In the genomic region with DNA sequence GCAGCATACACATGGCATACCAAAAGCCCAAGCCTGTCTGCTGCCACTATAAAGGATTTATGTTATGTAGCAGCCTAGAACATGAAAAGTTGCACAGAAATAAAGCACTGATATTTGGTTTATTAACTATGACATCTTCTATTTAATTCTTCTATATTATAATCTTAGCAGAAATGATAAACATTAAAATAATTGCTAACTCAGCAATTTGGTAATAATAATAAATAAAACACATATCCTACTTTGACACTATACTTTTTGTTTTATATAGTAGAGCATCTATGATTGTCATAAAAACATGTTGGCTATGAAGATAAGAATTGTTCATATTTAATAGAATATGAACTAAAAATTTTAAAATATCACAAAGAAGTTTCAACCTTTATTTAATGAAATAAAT, we compare ENCODE assay signal across 24 cellular contexts.
"Had no signal": no experiment of that assay in that cellular context is flagged by ENCODE, and none has a peak within 500 bp of the region (broad histone marks: within the 10 kb centered on the region; RNA-seq: fewer than 3 reads in every experiment).

No MANE protein-coding gene starts in this region.

- H3K27ac ChIP-seq: hepatocyte, lower lobe of right lung, parathyroid adenoma, right atrium auricular region, skin epidermis, spleen, suprapubic skin, thoracic aorta, tibial artery, upper lobe of right lung had no signal

- ATAC-seq: left cardiac atrium; left lobe of liver; lower lobe of right lung; naive thymus-derived CD8-positive, alpha-beta T cell; sciatic nerve; stimulated activated effector memory CD8-positive, alpha-beta T cell treated with anti-CD3 and anti-CD28 coated beads, Interleukin-12 subunit alpha, Interleukin-12 subunit beta, amount 100 ng/mL, for 72 hours; upper lobe of right lung had no signal

- H3K4me1 ChIP-seq: lower lobe of right lung, parathyroid adenoma, right atrium auricular region, spleen, suprapubic skin, tibial artery, upper lobe of right lung had no signal

- DNase-seq: islet precursor cell; kidney glomerular epithelial cell; left cardiac atrium; lower lobe of right lung; mammary epithelial cell; mesenchymal stem cell; naive thymus-derived CD8-positive, alpha-beta T cell; nucleus accumbens; spleen; stimulated activated CD4-positive, alpha-beta T cell treated with anti-CD3 and anti-CD28 coated beads, Interleukin-4, amount 100 ng/mL, for 24 hours; stimulated activated naive CD4-positive, alpha-beta T cell; tibial artery; trophoblast cell; upper lobe of right lung had no signal

- H3K4me2 ChIP-seq: hepatocyte had no signal

- FAIRE-seq: urothelium cell line had no signal

- H3K36me3 ChIP-seq: lower lobe of right lung, right atrium auricular region, spleen, suprapubic skin, thoracic aorta, tibial artery, upper lobe of right lung had no signal

- H2AFZ ChIP-seq: hepatocyte, parathyroid adenoma had no signal

- H3K9ac ChIP-seq: parathyroid adenoma had no signal

- H3K9me3 ChIP-seq: lower lobe of right lung, right atrium auricular region, suprapubic skin, thoracic aorta, tibial artery, upper lobe of right lung had no signal

- H3K4me3 ChIP-seq: hepatocyte, lower lobe of right lung, right atrium auricular region, skin epidermis, spleen, suprapubic skin, thoracic aorta, tibial artery, upper lobe of right lung had no signal

- H3K27me3 ChIP-seq: hepatocyte, right atrium auricular region, spleen, suprapubic skin, tibial artery, upper lobe of right lung had no signal
